In genomic region chr19:460877-461609, GRCh38 we compare ENCODE assay signal across 10 cellular contexts. TPM values are rescaled to one million over a fixed set of nuclear protein-coding genes. Genes with fewer than 3 reads are reported as not detected.
DNase-seq lines count a peak whose midpoint lies in the region; ATAC-seq and TF ChIP-seq lines count a peak whose summit lies in the region.
"Had no signal": no experiment of that assay in that cellular context is flagged by ENCODE, and none has a peak within 500 bp of the region (broad histone marks: within the 10 kb centered on the region; RNA-seq: fewer than 3 reads in every experiment).

Gene SHC2 (minus strand): TSS chr19:461033. CDS start chr19:460996, 37 bp downstream.

- no peaks in the 10 kb centered on the region for H3K9me3 ChIP-seq in stomach smooth muscle (ENCODE audit: control insufficient read depth in 2 of 2, low read length in 2 of 2)

- H3K36me3 ChIP-seq in kidney epithelial cell (ENCODE audit: control insufficient read depth, insufficient read depth, low read length) (no peaks in the 10 kb centered on the region), stomach smooth muscle (ENCODE audit: control insufficient read depth in 2 of 2, insufficient read depth in 2 of 2, low read length in 2 of 2) (no peaks in the 10 kb centered on the region)

- H3K9ac ChIP-seq in stomach smooth muscle (ENCODE audit: low read length in 2 of 2), result peak within 1 kb of the TSS; percentile 78 to 81

- H3K27ac ChIP-seq in stomach smooth muscle (ENCODE audit: low read length), result peak within 1 kb of the TSS; percentile 46

- in situ Hi-C loops in astrocyte of the spinal cord (cut with HindIII; ENCODE audit: low sequenced_read_pairs), result no loop called here

- no peak for TF ChIP-seq CTCF in astrocyte of the spinal cord (IDR thresholded peaks at IDR 0.05; ENCODE audit: low read depth, low read length)
- TF ChIP-seq CTCF in kidney epithelial cell (IDR thresholded peaks at IDR 0.05; ENCODE audit: insufficient read depth, low read length, poor library complexity, severe bottlenecking), result no peak

- no peak for ATAC-seq in HG03139 (IDR thresholded peaks at IDR 0.05; ENCODE audit: unreplicated experiment)

- peak; percentile 47 for DNase-seq in NCI-H2196 (lab: John Stamatoyannopoulos, UW; ENCODE audit: unreplicated experiment)
- DNase-seq in NCI-H2196 treated with DMSO at 0.1 percent for 48 hours (lab: John Stamatoyannopoulos, UW; ENCODE audit: unreplicated experiment), result no peak
- DNase-seq in astrocyte of the spinal cord (ENCODE audit: low read depth, low spot score), result no peak
- no peak for DNase-seq in kidney epithelial cell (ENCODE audit: low read depth)
- DNase-seq in kidney tubule cell (ENCODE audit: low spot score), result no peak
- no peak for DNase-seq in central memory CD4-positive, alpha-beta T cell
- DNase-seq: DND-41 had no signal

- peak within 1 kb of the TSS; percentile 46 for H3K4me3 ChIP-seq in astrocyte of the spinal cord (ENCODE audit: low read depth, low read length)
- H3K4me3 ChIP-seq in kidney epithelial cell (ENCODE audit: low read depth, low read length), result peak within 1 kb of the TSS; percentile 46
- H3K4me3 ChIP-seq in stomach smooth muscle (ENCODE audit: low read length in 2 of 2), result peak within 1 kb of the TSS; percentile 78 to 86

- H3K27me3 ChIP-seq in kidney epithelial cell (ENCODE audit: control insufficient read depth, insufficient read depth, low read length) (peaks cover 24% of the 10 kb centered on the region), stomach smooth muscle (ENCODE audit: control insufficient read depth in 1 of 2, insufficient read depth in 2 of 2, low read length in 2 of 2) (no peaks in the 10 kb centered on the region)

- H3K4me1 ChIP-seq in stomach smooth muscle (ENCODE audit: control insufficient read depth, insufficient read depth, low read length), result peaks cover 10% of the 10 kb centered on the region

RNA-seq across cellular contexts. Expression of gene SHC2, which starts in this region (rescaled TPM):
- total RNA-seq in kidney epithelial cell, result 15.2 and 19.5 TPM in 2 replicates
- total RNA-seq: T-helper 2 cell treated with Interferon-gamma antibody and Interleukin-4, amounts not matched to agents 100 ng/mL and 5 ng/mL, for 36 hours had no signal
